In the genomic region with DNA sequence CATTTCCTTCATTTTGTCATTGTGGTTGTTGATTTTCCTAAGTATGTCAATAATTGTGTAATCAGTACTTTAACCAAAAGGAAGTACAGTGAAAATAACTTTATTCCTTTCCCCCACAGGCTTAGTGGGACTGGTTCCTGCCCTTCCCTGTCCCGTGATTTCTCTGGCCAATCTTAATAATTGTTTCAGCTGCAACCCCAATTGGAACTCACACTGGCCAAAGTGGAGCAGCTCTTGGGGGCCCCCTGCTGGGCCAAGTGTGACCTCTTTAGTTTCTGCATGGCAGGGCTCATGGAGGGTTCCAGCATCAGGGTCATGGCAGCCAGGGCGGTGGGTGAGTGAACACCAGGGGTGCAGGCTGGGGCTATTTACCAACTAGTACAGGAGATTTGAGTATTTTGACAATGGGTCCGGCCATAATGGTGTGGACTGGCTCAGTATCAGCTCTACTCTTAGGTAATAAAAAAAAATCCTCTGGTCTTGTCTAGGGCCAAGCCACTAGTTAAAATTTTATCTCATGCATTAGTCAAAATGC, we compare ENCODE assay signal across 8 cellular contexts. TPM values are rescaled to one million over a fixed set of nuclear protein-coding genes. Genes with fewer than 3 reads are reported as not detected.
DNase-seq lines count a peak whose midpoint lies in the region; ATAC-seq and TF ChIP-seq lines count a peak whose summit lies in the region.

No MANE protein-coding gene starts in this region.

- no peaks in the 10 kb centered on the region for H3K9me2 ChIP-seq in OCI-LY1 (ENCODE audit: low read depth, low read length)
- no peaks in the 10 kb centered on the region for H3K9me2 ChIP-seq in neural cell (ENCODE audit: insufficient read depth, low read length)

- TF ChIP-seq RAD21 in neural cell (conservative IDR thresholded peaks at IDR 0.05) = no peak

- H3K9me3 ChIP-seq in OCI-LY1 (ENCODE audit: low read length) (no peaks in the 10 kb centered on the region), esophagus squamous epithelium (no peaks in the 10 kb centered on the region), neural cell (ENCODE audit: low read length) (no peaks in the 10 kb centered on the region)

- H3K9ac ChIP-seq in OCI-LY1 (ENCODE audit: low read length) = no peak overlapping the region
- H3K9ac ChIP-seq in neural cell (ENCODE audit: low read length) = no peak overlapping the region

- H3K4me2 ChIP-seq in OCI-LY1 (ENCODE audit: low read length) (peak overlapping the region; percentile 55), neural cell (ENCODE audit: low read length) (no peak overlapping the region)

- DNase-seq in HL-60 (ENCODE audit: low read depth in 1 of 2, low spot score in 1 of 2) (peak; percentile 51 to 71), esophagus squamous epithelium (lab: John Stamatoyannopoulos, UW) (peak; percentile 3)
- DNase-seq in activated CD8-positive, alpha-beta memory T cell treated with anti-CD3 and anti-CD28 coated beads, Interleukin-2, amount 50 U/mL, for 48 hours = peak; percentile 92
- DNase-seq in stimulated activated naive CD8-positive, alpha-beta T cell treated with anti-CD3 and anti-CD28 coated beads, Interleukin-15, Interleukin-2, amounts not matched to agents 100 U/mL and 50 U/mL, for 24 hours = peak; percentile 89

- intact Hi-C loops in esophagus squamous epithelium (cut with DNase I) = loop anchor here (10.0 kb wide), 1 partner anchor 279 kb away; no protein-coding TSS in a partner anchor

- no peaks in the 10 kb centered on the region for H3K27me3 ChIP-seq in HL-60 (ENCODE audit: insufficient read depth, poor library complexity, severe bottlenecking)
- no peaks in the 10 kb centered on the region for H3K27me3 ChIP-seq in OCI-LY1 (ENCODE audit: insufficient read depth, low read length)
- no peaks in the 10 kb centered on the region for H3K27me3 ChIP-seq in esophagus squamous epithelium
- H3K27me3 ChIP-seq in neural cell (ENCODE audit: insufficient read depth, low read depth, low read length) = no peaks in the 10 kb centered on the region

- no peak overlapping the region for H3K4me3 ChIP-seq in HL-60 (replicated peaks; ENCODE audit: insufficient read depth, low read length)
- no peak overlapping the region for H3K4me3 ChIP-seq in OCI-LY1 (ENCODE audit: low read depth, low read length, poor library complexity, severe bottlenecking)
- H3K4me3 ChIP-seq in esophagus squamous epithelium = no peak overlapping the region
- H3K4me3 ChIP-seq in neural cell (ENCODE audit: low read length) = no peak overlapping the region

- H2AFZ ChIP-seq in OCI-LY1 (ENCODE audit: low read length) (no peak overlapping the region), neural cell (ENCODE audit: low read depth, low read length) (no peak overlapping the region)

- H3K79me2 ChIP-seq in OCI-LY1 (ENCODE audit: insufficient read depth, low read length) (no peaks in the 10 kb centered on the region), neural cell (replicated peaks; ENCODE audit: insufficient read depth, low read length) (no peaks in the 10 kb centered on the region)

- ATAC-seq in GM19328 (IDR thresholded peaks at IDR 0.05; ENCODE audit: unreplicated experiment) = peak; percentile 82
- ATAC-seq in stimulated activated naive CD8-positive, alpha-beta T cell treated with anti-CD3 and anti-CD28 coated beads, Interleukin-15, Interleukin-2, amounts not matched to agents 100 U/mL and 50 U/mL, for 24 hours = peak; percentile 84

- no peaks in the 10 kb centered on the region for H3K36me3 ChIP-seq in OCI-LY1 (ENCODE audit: insufficient read depth, low read length)
- H3K36me3 ChIP-seq in esophagus squamous epithelium = no peaks in the 10 kb centered on the region
- H3K36me3 ChIP-seq in neural cell (ENCODE audit: insufficient read depth, low read length) = no peaks in the 10 kb centered on the region

- TF ChIP-seq CTCF in C4-2B (conservative IDR thresholded peaks at IDR 0.05) (peak; percentile 86), HL-60 (IDR thresholded peaks at IDR 0.05; ENCODE audit: insufficient read depth, low read length) (peak; percentile 21), OCI-LY1 (IDR thresholded peaks at IDR 0.05; ENCODE audit: low read length) (peak; percentile 99), esophagus squamous epithelium (IDR thresholded peaks at IDR 0.05) (peak; percentile 39 to 80 (median 74)), neural cell (IDR thresholded peaks at IDR 0.05; ENCODE audit: poor library complexity, severe bottlenecking) (peak; percentile 40)

- H4K20me1 ChIP-seq in OCI-LY1 (ENCODE audit: insufficient read depth, low read length) = no peaks in the 10 kb centered on the region
- no peaks in the 10 kb centered on the region for H4K20me1 ChIP-seq in neural cell (ENCODE audit: insufficient read depth)

- TF ChIP-seq POLR2A in esophagus squamous epithelium (IDR thresholded peaks at IDR 0.05) = no peak

- 54 to 55% methylated on average over 2 to 3 of the region's 3 CpGs for WGBS in esophagus squamous epithelium, 2 donors

- H3K4me1 ChIP-seq in OCI-LY1 (ENCODE audit: insufficient read depth, low read length, severe bottlenecking) (peaks cover 49% of the 10 kb centered on the region), esophagus squamous epithelium (peaks cover 0 to 12% (median 0%) of the 10 kb centered on the region in 3 donors)

- no peak for TF ChIP-seq EP300 in neural cell (conservative IDR thresholded peaks at IDR 0.05; ENCODE audit: poor library complexity, severe bottlenecking)

- H3F3A ChIP-seq in OCI-LY1 (ENCODE audit: insufficient read depth, low read length) (no peaks in the 10 kb centered on the region), neural cell (ENCODE audit: insufficient read depth, low read length, poor library complexity, severe bottlenecking) (no peaks in the 10 kb centered on the region)

- H3K27ac ChIP-seq in C4-2B = no peak overlapping the region
- no peak overlapping the region for H3K27ac ChIP-seq in HL-60 (replicated peaks)
- H3K27ac ChIP-seq in OCI-LY1 (ENCODE audit: low read depth, low read length, poor library complexity, severe bottlenecking) = peak overlapping the region; percentile 6
- H3K27ac ChIP-seq in esophagus squamous epithelium = no peak overlapping the region
- no peak overlapping the region for H3K27ac ChIP-seq in neural cell (ENCODE audit: low read length)

TF ChIP-seq in neural cell, 6 proteins besides CTCF, POLR2A, EP300 and RAD21:
- TF ChIP-seq EZH2 (IDR thresholded peaks at IDR 0.05; ENCODE audit: borderline replicate concordance, insufficient read depth, low read length, poor library complexity, severe bottlenecking) (no peak), POLR2AphosphoS5 (IDR thresholded peaks at IDR 0.05) (no peak), SMC3 (conservative IDR thresholded peaks at IDR 0.05; ENCODE audit: poor library complexity) (no peak), MXI1 (conservative IDR thresholded peaks at IDR 0.05; ENCODE audit: poor library complexity, severe bottlenecking) (no peak), TAF1 (IDR thresholded peaks at IDR 0.05; ENCODE audit: low read depth) (no peak)
- TF ChIP-seq, protein P1, sequence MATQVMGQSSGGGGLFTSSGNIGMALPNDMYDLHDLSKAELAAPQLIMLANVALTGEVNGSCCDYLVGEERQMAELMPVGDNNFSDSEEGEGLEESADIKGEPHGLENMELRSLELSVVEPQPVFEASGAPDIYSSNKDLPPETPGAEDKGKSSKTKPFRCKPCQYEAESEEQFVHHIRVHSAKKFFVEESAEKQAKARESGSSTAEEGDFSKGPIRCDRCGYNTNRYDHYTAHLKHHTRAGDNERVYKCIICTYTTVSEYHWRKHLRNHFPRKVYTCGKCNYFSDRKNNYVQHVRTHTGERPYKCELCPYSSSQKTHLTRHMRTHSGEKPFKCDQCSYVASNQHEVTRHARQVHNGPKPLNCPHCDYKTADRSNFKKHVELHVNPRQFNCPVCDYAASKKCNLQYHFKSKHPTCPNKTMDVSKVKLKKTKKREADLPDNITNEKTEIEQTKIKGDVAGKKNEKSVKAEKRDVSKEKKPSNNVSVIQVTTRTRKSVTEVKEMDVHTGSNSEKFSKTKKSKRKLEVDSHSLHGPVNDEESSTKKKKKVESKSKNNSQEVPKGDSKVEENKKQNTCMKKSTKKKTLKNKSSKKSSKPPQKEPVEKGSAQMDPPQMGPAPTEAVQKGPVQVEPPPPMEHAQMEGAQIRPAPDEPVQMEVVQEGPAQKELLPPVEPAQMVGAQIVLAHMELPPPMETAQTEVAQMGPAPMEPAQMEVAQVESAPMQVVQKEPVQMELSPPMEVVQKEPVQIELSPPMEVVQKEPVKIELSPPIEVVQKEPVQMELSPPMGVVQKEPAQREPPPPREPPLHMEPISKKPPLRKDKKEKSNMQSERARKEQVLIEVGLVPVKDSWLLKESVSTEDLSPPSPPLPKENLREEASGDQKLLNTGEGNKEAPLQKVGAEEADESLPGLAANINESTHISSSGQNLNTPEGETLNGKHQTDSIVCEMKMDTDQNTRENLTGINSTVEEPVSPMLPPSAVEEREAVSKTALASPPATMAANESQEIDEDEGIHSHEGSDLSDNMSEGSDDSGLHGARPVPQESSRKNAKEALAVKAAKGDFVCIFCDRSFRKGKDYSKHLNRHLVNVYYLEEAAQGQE (IDR thresholded peaks at IDR 0.05; ENCODE audit: borderline replicate concordance) = no peak

RNA-seq across cellular contexts. Expression of a gene that starts 31.7 kb away (rescaled TPM):
- 100 to 1,000 TPM in 1 of 4 donors, 10 to 100 TPM in 3; 48.1 to 117 (median 72.8) TPM for total RNA-seq in esophagus squamous epithelium
- 151 and 198 TPM in 2 replicates for polyA plus RNA-seq in neural cell
- 102 and 103 TPM in 2 replicates for polyA minus RNA-seq in neural cell

Comparison
In these comparisons a context has a peak if more than half of its experiments do, and no peak if none do; other contexts are left out.
1. CTCF ChIP-seq: peak in every context shown above with its lines; median percentile 99 in OCI-LY1; 86 in C4-2B; 74 in esophagus squamous epithelium; 40 in neural cell; 21 in HL-60.
2. DNase-seq: peak in every context shown above with its lines; median percentile 92 in activated CD8-positive, alpha-beta memory T cell treated with anti-CD3 and anti-CD28 coated beads, Interleukin-2, amount 50 U/mL, for 48 hours; 89 in stimulated activated naive CD8-positive, alpha-beta T cell treated with anti-CD3 and anti-CD28 coated beads, Interleukin-15, Interleukin-2, amounts not matched to agents 100 U/mL and 50 U/mL, for 24 hours; 61 in HL-60; 3 in esophagus squamous epithelium.